In genomic region chr1:37595440-37596181, GRCh38 we compare ENCODE assay signal across 8 cellular contexts. TPM values are rescaled to one million over a fixed set of nuclear protein-coding genes. Genes with fewer than 3 reads are reported as not detected.
DNase-seq lines count a peak whose midpoint lies in the region; ATAC-seq and TF ChIP-seq lines count a peak whose summit lies in the region.

GNL2 (minus strand) TSS chr1:37595937; CDS start chr1:37595822, 115 bp downstream.

- H3K4me1 ChIP-seq in left ventricle myocardium inferior (peaks cover 27% of the 10 kb centered on the region), prostate gland (replicated peaks) (peaks cover 10% of the 10 kb centered on the region), urinary bladder (ENCODE audit: insufficient read depth) (no peaks in the 10 kb centered on the region)

- H3K36me3 ChIP-seq in left ventricle myocardium inferior: peaks cover 21% of the 10 kb centered on the region
- no peaks in the 10 kb centered on the region for H3K36me3 ChIP-seq in prostate gland
- H3K36me3 ChIP-seq in urinary bladder (ENCODE audit: insufficient read depth): peaks cover 2% of the 10 kb centered on the region

- peak; percentile 51 for TF ChIP-seq POLR2A in prostate gland (IDR thresholded peaks at IDR 0.05)

- intact Hi-C loops in left ventricle myocardium inferior (cut with micrococcal nuclease) (loop anchor here (5.0 kb wide), 1 partner anchor 87 kb away; no protein-coding TSS in a partner anchor), prostate gland (cut with DNase I) (loop anchor here (10.0 kb wide), 1 partner anchor 209 kb away; the partner anchor contains the start of genes C1orf122 and YRDC)

- WGBS in prostate gland: under 1% methylated on average over 50 of the region's 51 CpGs
- under 1% methylated on average over 51 of the region's 51 CpGs for WGBS in urinary bladder

- peak within 1 kb of the TSS; percentile 94 for H3K4me3 Mint-ChIP-seq in T-helper 1 cell treated with Interleukin-12 subunit alpha and Interleukin-12 subunit beta and Interleukin-4 antibody, amounts not matched to agents 30 μg/mL and 1 μg/mL, for 36 hours

- in situ Hi-C loops in GM13977 (cut with MboI; ENCODE audit: low pct_unique_long_range_greater_than_20kb, low sequenced_read_pairs, unreplicated experiment): no loop called here

- DNase-seq in GM13977 (ENCODE audit: low spot score): peak; percentile 97
- peak; percentile 83 for DNase-seq in NCI-H1694 (lab: John Stamatoyannopoulos, UW)
- peak; percentile 43 to 97 (median 89) for DNase-seq in amygdala (lab: John Stamatoyannopoulos, UW)
- DNase-seq in left ventricle myocardium inferior: peak; percentile 98
- peak; percentile 96 for DNase-seq in prostate gland (ENCODE audit: low spot score)

- no peaks in the 10 kb centered on the region for H3K27me3 ChIP-seq in left ventricle myocardium inferior (ENCODE audit: low read depth)
- H3K27me3 ChIP-seq in prostate gland (replicated peaks; ENCODE audit: insufficient read depth): no peaks in the 10 kb centered on the region

- H3K9me3 Mint-ChIP-seq in T-helper 1 cell treated with Interleukin-12 subunit alpha and Interleukin-12 subunit beta and Interleukin-4 antibody, amounts not matched to agents 30 μg/mL and 1 μg/mL, for 36 hours: no peaks in the 10 kb centered on the region

- peak; percentile 92 for ATAC-seq in HG02884 (IDR thresholded peaks at IDR 0.05; ENCODE audit: unreplicated experiment)

- no peak for TF ChIP-seq CTCF in GM13977 (IDR thresholded peaks at IDR 0.05; ENCODE audit: extremely low read depth, insufficient read depth, missing control alignments)
- TF ChIP-seq CTCF in left ventricle myocardium inferior (IDR thresholded peaks at IDR 0.05; ENCODE audit: borderline replicate concordance): no peak
- peak in 1 of 4 experiments; percentile 4 for TF ChIP-seq CTCF in prostate gland (IDR thresholded peaks at IDR 0.05)

- peaks cover 19% of the 10 kb centered on the region for H3K36me3 Mint-ChIP-seq in T-helper 1 cell treated with Interleukin-12 subunit alpha and Interleukin-12 subunit beta and Interleukin-4 antibody, amounts not matched to agents 30 μg/mL and 1 μg/mL, for 36 hours (ENCODE audit: low read depth)

- H3K27me3 Mint-ChIP-seq in T-helper 1 cell treated with Interleukin-12 subunit alpha and Interleukin-12 subunit beta and Interleukin-4 antibody, amounts not matched to agents 30 μg/mL and 1 μg/mL, for 36 hours (ENCODE audit: low read depth): peaks cover 11% of the 10 kb centered on the region

- H3K27ac Mint-ChIP-seq in T-helper 1 cell treated with Interleukin-12 subunit alpha and Interleukin-12 subunit beta and Interleukin-4 antibody, amounts not matched to agents 30 μg/mL and 1 μg/mL, for 36 hours: peak within 1 kb of the TSS; percentile 89

- peak within 1 kb of the TSS; percentile 85 for H3K27ac ChIP-seq in left ventricle myocardium inferior (replicated peaks)
- H3K27ac ChIP-seq in prostate gland: peak within 1 kb of the TSS; percentile 56 to 64
- peak within 1 kb of the TSS; percentile 64 for H3K27ac ChIP-seq in urinary bladder (ENCODE audit: low read depth)

- H3K4me3 ChIP-seq in left ventricle myocardium inferior (peak within 1 kb of the TSS; percentile 85), prostate gland (peak within 1 kb of the TSS; percentile 70 to 72), urinary bladder (ENCODE audit: low read depth, low read length) (peak within 1 kb of the TSS; percentile 64)

- H3K4me1 Mint-ChIP-seq in T-helper 1 cell treated with Interleukin-12 subunit alpha and Interleukin-12 subunit beta and Interleukin-4 antibody, amounts not matched to agents 30 μg/mL and 1 μg/mL, for 36 hours (ENCODE audit: low read depth): peaks cover 26% of the 10 kb centered on the region

- H3K9me3 ChIP-seq in left ventricle myocardium inferior (replicated peaks) (no peaks in the 10 kb centered on the region), prostate gland (no peaks in the 10 kb centered on the region)

RNA-seq across cellular contexts. Expression of gene GNL2, which starts in this region (rescaled TPM):
- total RNA-seq in left ventricle myocardium inferior (20.1 TPM), prostate gland (10 to 100 TPM; 23.2 to 52.0 TPM), urinary bladder (68.2 TPM)
- 27.1 TPM for polyA plus RNA-seq in urinary bladder

Comparison
In these comparisons a context has a peak if more than half of its experiments do, and no peak if none do; other contexts are left out.
1. Peak in every context shown above with its lines: DNase-seq, ATAC-seq, H3K4me3 ChIP-seq and H3K27ac ChIP-seq.